ENCODE assay signal across 32 cellular contexts in genomic region chr2:23394700-23395099, GRCh38.
"Had no signal": no experiment of that assay in that cellular context is flagged by ENCODE, and none has a peak within 500 bp of the region (broad histone marks: within the 10 kb centered on the region; RNA-seq: fewer than 3 reads in every experiment).

No MANE protein-coding gene starts in this region.

- H3K36me3 Mint-ChIP-seq: activated CD4-positive, alpha-beta memory T cell treated with anti-CD3 and anti-CD28 coated beads for 36 hours; activated naive CD8-positive, alpha-beta T cell had no signal

- DNase-seq: activated CD4-positive, alpha-beta memory T cell treated with anti-CD3 and anti-CD28 coated beads for 36 hours; activated CD4-positive, alpha-beta T cell treated with anti-CD3 and anti-CD28 coated beads, Interleukin-2, amount 10 ng/mL, durations not matched to agents 7 days and 5 days; activated gamma-delta T cell; activated naive CD4-positive, alpha-beta T cell treated with anti-CD3 and anti-CD28 coated beads for 36 hours; activated T-cell treated with anti-CD3 and anti-CD28 coated beads, Interleukin-2, amount 50 U/mL, for 24 hours; amniotic stem cell; aorta; brain microvascular endothelial cell; central memory CD4-positive, alpha-beta T cell; NCI-H1105; NCI-H1417 treated with DMSO at 0.1 percent for 48 hours; NCI-H187 treated with DMSO at 0.1 percent for 48 hours; NCI-H2081; NCI-H2171 treated with DMSO at 0.1 percent for 48 hours; NCI-H226; NCI-H446 treated with DMSO at 0.1 percent for 48 hours; NCI-H524; NCI-H748 treated with DMSO at 0.1 percent for 48 hours; NK-92 treated with Interleukin-12 subunit alpha and Interleukin-12 subunit beta, amount 100 ng/mL, for 24 hours; PC-3; RPMI8226; SHP77 treated with DMSO at 0.1 percent for 48 hours; SW 1271; T-helper 1 cell; T-helper 9 cell; WERI-Rb-1 had no signal

- H3K9ac ChIP-seq: KMS-11 had no signal

- ATAC-seq: PC-3, SK-N-SH treated with all-trans-retinoic acid at 6 μM for 48 hours had no signal

- H3K27me3 ChIP-seq: brain microvascular endothelial cell, Peyer's patch had no signal

- H3K4me3 Mint-ChIP-seq: activated CD4-positive, alpha-beta memory T cell treated with anti-CD3 and anti-CD28 coated beads for 36 hours; activated CD4-positive, alpha-beta T cell treated with anti-CD3 and anti-CD28 coated beads, Interleukin-2, amount 10 ng/mL, durations not matched to agents 7 days and 5 days; activated naive CD4-positive, alpha-beta T cell treated with anti-CD3 and anti-CD28 coated beads for 36 hours; activated naive CD8-positive, alpha-beta T cell; activated T-cell treated with anti-CD3 and anti-CD28 coated beads, Interleukin-2, amount 50 U/mL, for 24 hours had no signal

- H3K9me3 ChIP-seq: Peyer's patch had no signal

- H3K4me3 ChIP-seq: Peyer's patch had no signal

- H3K9me3 Mint-ChIP-seq: activated CD4-positive, alpha-beta memory T cell treated with anti-CD3 and anti-CD28 coated beads for 36 hours; activated CD4-positive, alpha-beta T cell treated with anti-CD3 and anti-CD28 coated beads, Interleukin-2, amount 10 ng/mL, durations not matched to agents 7 days and 5 days; activated naive CD4-positive, alpha-beta T cell treated with anti-CD3 and anti-CD28 coated beads for 36 hours; activated T-cell treated with anti-CD3 and anti-CD28 coated beads, Interleukin-2, amount 50 U/mL, for 24 hours; activated T-helper 2 cell treated with anti-CD3 and anti-CD28 coated beads, Interferon-gamma antibody, Interleukin-2, Interleukin-4, amounts not matched to agents 10 μg/mL and 5 μg/mL and 100 μg/mL, durations not matched to agents 14 hours and 24 hours and 36 hours had no signal

- H3K36me3 ChIP-seq: brain microvascular endothelial cell, Peyer's patch, WERI-Rb-1 had no signal

- H3K4me1 ChIP-seq: Peyer's patch had no signal

- H3K27ac ChIP-seq: brain microvascular endothelial cell, KMS-11, Peyer's patch, WERI-Rb-1 had no signal

- H3K27ac Mint-ChIP-seq: activated CD4-positive, alpha-beta memory T cell treated with anti-CD3 and anti-CD28 coated beads for 36 hours; activated CD4-positive, alpha-beta T cell treated with anti-CD3 and anti-CD28 coated beads, Interleukin-2, amount 10 ng/mL, durations not matched to agents 7 days and 5 days; activated naive CD4-positive, alpha-beta T cell treated with anti-CD3 and anti-CD28 coated beads for 36 hours; activated naive CD8-positive, alpha-beta T cell; activated T-cell treated with anti-CD3 and anti-CD28 coated beads, Interleukin-2, amount 50 U/mL, for 24 hours; activated T-helper 2 cell treated with anti-CD3 and anti-CD28 coated beads, Interferon-gamma antibody, Interleukin-2, Interleukin-4, amounts not matched to agents 10 μg/mL and 5 μg/mL and 100 μg/mL, durations not matched to agents 14 hours and 24 hours and 36 hours had no signal

- FAIRE-seq: colon had no signal

- H3K4me2 ChIP-seq: KMS-11 had no signal
